Comparison of ENCODE assay signal across 1 cellular context in the genomic region with DNA sequence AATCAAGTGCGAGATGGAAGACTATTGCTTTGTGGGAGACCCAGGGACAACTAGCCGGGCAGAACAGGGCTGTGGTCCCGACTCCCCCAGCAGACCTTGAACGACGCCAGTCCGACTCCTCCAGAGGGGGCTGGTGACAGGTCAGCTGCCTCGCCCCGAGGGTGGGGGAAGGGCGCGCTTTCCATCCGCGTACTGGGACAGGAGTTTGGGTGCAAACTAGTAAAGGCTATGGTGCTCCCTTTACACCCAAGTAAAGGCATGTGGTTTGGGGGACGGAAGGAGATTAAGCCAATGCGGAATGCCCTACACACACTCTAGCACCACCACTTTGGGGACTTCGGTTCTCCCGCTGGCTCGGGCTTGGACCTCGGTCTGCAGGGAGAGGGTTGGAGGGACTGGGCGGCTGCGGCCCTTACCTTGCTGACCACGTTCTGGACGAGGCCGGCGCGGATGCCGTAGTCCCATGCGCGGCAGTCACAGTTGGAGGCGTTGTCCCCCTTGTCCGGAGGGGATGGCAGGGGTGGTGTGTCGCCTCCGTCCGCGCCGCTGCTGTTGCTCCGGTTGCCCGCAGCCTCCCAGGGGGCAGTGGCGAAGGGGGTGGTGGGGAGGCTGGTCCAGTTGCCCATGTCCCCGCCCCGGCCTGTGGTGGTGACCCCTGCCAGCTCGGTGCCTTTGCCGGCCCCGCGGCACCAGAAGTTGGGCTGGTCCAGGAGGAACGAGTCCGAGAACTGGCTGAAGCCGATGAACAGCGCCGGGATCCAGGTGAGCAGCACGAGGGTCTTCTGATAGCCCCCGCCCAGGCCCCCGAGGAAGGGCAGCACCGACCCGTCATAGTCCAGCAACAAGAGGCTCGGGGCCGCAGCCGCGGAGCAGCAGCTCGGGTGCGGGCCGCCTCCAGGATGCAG.
TF ChIP-seq lines count a peak whose summit lies in the region.

No MANE protein-coding gene starts in this region.

TF ChIP-seq in HepG2, 621 proteins besides CTCF, POLR2A, EP300 and RAD21 (continued from another document and continues in another):
- TF ChIP-seq, protein P1, sequence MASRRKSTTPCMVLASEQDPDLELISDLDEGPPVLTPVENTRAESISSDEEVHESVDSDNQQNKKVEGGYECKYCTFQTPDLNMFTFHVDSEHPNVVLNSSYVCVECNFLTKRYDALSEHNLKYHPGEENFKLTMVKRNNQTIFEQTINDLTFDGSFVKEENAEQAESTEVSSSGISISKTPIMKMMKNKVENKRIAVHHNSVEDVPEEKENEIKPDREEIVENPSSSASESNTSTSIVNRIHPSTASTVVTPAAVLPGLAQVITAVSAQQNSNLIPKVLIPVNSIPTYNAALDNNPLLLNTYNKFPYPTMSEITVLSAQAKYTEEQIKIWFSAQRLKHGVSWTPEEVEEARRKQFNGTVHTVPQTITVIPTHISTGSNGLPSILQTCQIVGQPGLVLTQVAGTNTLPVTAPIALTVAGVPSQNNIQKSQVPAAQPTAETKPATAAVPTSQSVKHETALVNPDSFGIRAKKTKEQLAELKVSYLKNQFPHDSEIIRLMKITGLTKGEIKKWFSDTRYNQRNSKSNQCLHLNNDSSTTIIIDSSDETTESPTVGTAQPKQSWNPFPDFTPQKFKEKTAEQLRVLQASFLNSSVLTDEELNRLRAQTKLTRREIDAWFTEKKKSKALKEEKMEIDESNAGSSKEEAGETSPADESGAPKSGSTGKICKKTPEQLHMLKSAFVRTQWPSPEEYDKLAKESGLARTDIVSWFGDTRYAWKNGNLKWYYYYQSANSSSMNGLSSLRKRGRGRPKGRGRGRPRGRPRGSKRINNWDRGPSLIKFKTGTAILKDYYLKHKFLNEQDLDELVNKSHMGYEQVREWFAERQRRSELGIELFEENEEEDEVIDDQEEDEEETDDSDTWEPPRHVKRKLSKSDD (CRISPR knock-in tag; IDR thresholded peaks at IDR 0.05; ENCODE audit: low read depth), result no peak; the same call in 1 of the 2 replicates
- no peak for TF ChIP-seq ZBTB8A (CRISPR knock-in tag; IDR thresholded peaks at IDR 0.05; ENCODE audit: borderline replicate concordance, low read depth)
- no peak for TF ChIP-seq CENPX (CRISPR knock-in tag; IDR thresholded peaks at IDR 0.05)
- TF ChIP-seq MXI1 (IDR thresholded peaks at IDR 0.05; ENCODE audit: borderline replicate concordance, low read depth, low read length), result peak; percentile 33; the same call in 1 of the 3 replicates
- TF ChIP-seq ZNF570 (CRISPR knock-in tag; IDR thresholded peaks at IDR 0.05; ENCODE audit: borderline replicate concordance), result no peak
- TF ChIP-seq NFKBIZ (CRISPR knock-in tag; IDR thresholded peaks at IDR 0.05), result 0 out of 2 replicates have a peak, but pooled peaks have one; percentile 25
- TF ChIP-seq ZMYM3 (CRISPR knock-in tag; IDR thresholded peaks at IDR 0.05), result no peak; the same call in 1 of the 2 replicates
- no peak for TF ChIP-seq GPN1 (CRISPR knock-in tag; IDR thresholded peaks at IDR 0.05; ENCODE audit: borderline replicate concordance)
- 0 out of 2 replicates have a peak, but pooled peaks have one; percentile 28 for TF ChIP-seq MED13 (CRISPR knock-in tag; IDR thresholded peaks at IDR 0.05)
- peak; percentile 18 for TF ChIP-seq IKZF4 (CRISPR knock-in tag; IDR thresholded peaks at IDR 0.05; ENCODE audit: borderline replicate concordance, low read depth, not compliant biosample characterization)
- TF ChIP-seq, protein P2, sequence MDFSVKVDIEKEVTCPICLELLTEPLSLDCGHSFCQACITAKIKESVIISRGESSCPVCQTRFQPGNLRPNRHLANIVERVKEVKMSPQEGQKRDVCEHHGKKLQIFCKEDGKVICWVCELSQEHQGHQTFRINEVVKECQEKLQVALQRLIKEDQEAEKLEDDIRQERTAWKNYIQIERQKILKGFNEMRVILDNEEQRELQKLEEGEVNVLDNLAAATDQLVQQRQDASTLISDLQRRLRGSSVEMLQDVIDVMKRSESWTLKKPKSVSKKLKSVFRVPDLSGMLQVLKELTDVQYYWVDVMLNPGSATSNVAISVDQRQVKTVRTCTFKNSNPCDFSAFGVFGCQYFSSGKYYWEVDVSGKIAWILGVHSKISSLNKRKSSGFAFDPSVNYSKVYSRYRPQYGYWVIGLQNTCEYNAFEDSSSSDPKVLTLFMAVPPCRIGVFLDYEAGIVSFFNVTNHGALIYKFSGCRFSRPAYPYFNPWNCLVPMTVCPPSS (IDR thresholded peaks at IDR 0.05), result no peak
- TF ChIP-seq ZNF792 (CRISPR knock-in tag; IDR thresholded peaks at IDR 0.05), result peak; percentile 18; the same call in 1 of the 2 replicates
- no peak for TF ChIP-seq TCF7L2 (IDR thresholded peaks at IDR 0.05; ENCODE audit: low read depth, low read length)
- TF ChIP-seq NR2C2 (CRISPR knock-in tag; IDR thresholded peaks at IDR 0.05; ENCODE audit: borderline replicate concordance), result peak; percentile 54; the same call in 1 of the 2 replicates
- peak; percentile 69; the same call in 1 of the 2 replicates for TF ChIP-seq ZNF670 (CRISPR knock-in tag; IDR thresholded peaks at IDR 0.05; ENCODE audit: borderline replicate concordance)
- TF ChIP-seq REPIN1 (CRISPR knock-in tag; IDR thresholded peaks at IDR 0.05; ENCODE audit: borderline replicate concordance, low read depth), result peak; percentile 75
- TF ChIP-seq SP1 (IDR thresholded peaks at IDR 0.05), result no peak
- TF ChIP-seq SP1 (CRISPR knock-in tag; IDR thresholded peaks at IDR 0.05), result no peak
- TF ChIP-seq GATAD2A (CRISPR knock-in tag; IDR thresholded peaks at IDR 0.05), result peak; percentile 37
- peak; percentile 47 for TF ChIP-seq RARA (CRISPR knock-in tag; IDR thresholded peaks at IDR 0.05)
- peak; percentile 79 for TF ChIP-seq ZFX (CRISPR knock-in tag; IDR thresholded peaks at IDR 0.05; ENCODE audit: low read depth)
- peak; percentile 70; the same call in 1 of the 2 replicates for TF ChIP-seq MEIS1 (CRISPR knock-in tag; IDR thresholded peaks at IDR 0.05; ENCODE audit: borderline replicate concordance)
- TF ChIP-seq MTF2 (CRISPR knock-in tag; IDR thresholded peaks at IDR 0.05; ENCODE audit: borderline replicate concordance), result no peak
- no peak for TF ChIP-seq DNMT3B (CRISPR knock-in tag; conservative IDR thresholded peaks at IDR 0.05)
- no peak for TF ChIP-seq ZNF75D (CRISPR knock-in tag; IDR thresholded peaks at IDR 0.05; ENCODE audit: borderline replicate concordance)
- TF ChIP-seq, protein P3, sequence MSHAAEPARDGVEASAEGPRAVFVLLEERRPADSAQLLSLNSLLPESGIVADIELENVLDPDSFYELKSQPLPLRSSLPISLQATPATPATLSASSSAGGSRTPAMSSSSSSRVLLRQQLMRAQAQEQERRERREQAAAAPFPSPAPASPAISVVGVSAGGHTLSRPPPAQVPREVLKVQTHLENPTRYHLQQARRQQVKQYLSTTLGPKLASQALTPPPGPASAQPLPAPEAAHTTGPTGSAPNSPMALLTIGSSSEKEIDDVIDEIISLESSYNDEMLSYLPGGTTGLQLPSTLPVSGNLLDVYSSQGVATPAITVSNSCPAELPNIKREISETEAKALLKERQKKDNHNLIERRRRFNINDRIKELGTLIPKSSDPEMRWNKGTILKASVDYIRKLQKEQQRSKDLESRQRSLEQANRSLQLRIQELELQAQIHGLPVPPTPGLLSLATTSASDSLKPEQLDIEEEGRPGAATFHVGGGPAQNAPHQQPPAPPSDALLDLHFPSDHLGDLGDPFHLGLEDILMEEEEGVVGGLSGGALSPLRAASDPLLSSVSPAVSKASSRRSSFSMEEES (CRISPR knock-in tag; IDR thresholded peaks at IDR 0.05), result peak; percentile 62; the same call in 1 of the 2 replicates
- peak; percentile 65 for TF ChIP-seq RXRA (CRISPR knock-in tag; IDR thresholded peaks at IDR 0.05)
- no peak for TF ChIP-seq ZNF383 (CRISPR knock-in tag; IDR thresholded peaks at IDR 0.05; ENCODE audit: borderline replicate concordance)
- TF ChIP-seq SCMH1 (CRISPR knock-in tag; IDR thresholded peaks at IDR 0.05; ENCODE audit: borderline replicate concordance), result no peak
- TF ChIP-seq ZNF430 (CRISPR knock-in tag; IDR thresholded peaks at IDR 0.05), result peak; percentile 76; the same call in 1 of the 2 replicates
- TF ChIP-seq, protein P4, sequence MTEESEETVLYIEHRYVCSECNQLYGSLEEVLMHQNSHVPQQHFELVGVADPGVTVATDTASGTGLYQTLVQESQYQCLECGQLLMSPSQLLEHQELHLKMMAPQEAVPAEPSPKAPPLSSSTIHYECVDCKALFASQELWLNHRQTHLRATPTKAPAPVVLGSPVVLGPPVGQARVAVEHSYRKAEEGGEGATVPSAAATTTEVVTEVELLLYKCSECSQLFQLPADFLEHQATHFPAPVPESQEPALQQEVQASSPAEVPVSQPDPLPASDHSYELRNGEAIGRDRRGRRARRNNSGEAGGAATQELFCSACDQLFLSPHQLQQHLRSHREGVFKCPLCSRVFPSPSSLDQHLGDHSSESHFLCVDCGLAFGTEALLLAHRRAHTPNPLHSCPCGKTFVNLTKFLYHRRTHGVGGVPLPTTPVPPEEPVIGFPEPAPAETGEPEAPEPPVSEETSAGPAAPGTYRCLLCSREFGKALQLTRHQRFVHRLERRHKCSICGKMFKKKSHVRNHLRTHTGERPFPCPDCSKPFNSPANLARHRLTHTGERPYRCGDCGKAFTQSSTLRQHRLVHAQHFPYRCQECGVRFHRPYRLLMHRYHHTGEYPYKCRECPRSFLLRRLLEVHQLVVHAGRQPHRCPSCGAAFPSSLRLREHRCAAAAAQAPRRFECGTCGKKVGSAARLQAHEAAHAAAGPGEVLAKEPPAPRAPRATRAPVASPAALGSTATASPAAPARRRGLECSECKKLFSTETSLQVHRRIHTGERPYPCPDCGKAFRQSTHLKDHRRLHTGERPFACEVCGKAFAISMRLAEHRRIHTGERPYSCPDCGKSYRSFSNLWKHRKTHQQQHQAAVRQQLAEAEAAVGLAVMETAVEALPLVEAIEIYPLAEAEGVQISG (CRISPR knock-in tag; IDR thresholded peaks at IDR 0.05), result 0 out of 2 replicates have a peak, but pooled peaks have one; percentile 35
- TF ChIP-seq ZC3H13 (CRISPR knock-in tag; IDR thresholded peaks at IDR 0.05), result peak; percentile 24; the same call in 1 of the 2 replicates
- TF ChIP-seq, protein P5, sequence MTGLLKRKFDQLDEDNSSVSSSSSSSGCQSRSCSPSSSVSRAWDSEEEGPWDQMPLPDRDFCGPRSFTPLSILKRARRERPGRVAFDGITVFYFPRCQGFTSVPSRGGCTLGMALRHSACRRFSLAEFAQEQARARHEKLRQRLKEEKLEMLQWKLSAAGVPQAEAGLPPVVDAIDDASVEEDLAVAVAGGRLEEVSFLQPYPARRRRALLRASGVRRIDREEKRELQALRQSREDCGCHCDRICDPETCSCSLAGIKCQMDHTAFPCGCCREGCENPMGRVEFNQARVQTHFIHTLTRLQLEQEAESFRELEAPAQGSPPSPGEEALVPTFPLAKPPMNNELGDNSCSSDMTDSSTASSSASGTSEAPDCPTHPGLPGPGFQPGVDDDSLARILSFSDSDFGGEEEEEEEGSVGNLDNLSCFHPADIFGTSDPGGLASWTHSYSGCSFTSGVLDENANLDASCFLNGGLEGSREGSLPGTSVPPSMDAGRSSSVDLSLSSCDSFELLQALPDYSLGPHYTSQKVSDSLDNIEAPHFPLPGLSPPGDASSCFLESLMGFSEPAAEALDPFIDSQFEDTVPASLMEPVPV (CRISPR knock-in tag; IDR thresholded peaks at IDR 0.05), result no peak; the same call in 1 of the 2 replicates
- no peak for TF ChIP-seq FOSL1 (CRISPR knock-in tag; IDR thresholded peaks at IDR 0.05; ENCODE audit: borderline replicate concordance)
- 0 out of 2 replicates have a peak, but pooled peaks have one; percentile 7 for TF ChIP-seq ARNTL (CRISPR knock-in tag; IDR thresholded peaks at IDR 0.05)
- TF ChIP-seq SMARCE1 (IDR thresholded peaks at IDR 0.05; ENCODE audit: borderline replicate concordance), result no peak
- TF ChIP-seq, protein P6, sequence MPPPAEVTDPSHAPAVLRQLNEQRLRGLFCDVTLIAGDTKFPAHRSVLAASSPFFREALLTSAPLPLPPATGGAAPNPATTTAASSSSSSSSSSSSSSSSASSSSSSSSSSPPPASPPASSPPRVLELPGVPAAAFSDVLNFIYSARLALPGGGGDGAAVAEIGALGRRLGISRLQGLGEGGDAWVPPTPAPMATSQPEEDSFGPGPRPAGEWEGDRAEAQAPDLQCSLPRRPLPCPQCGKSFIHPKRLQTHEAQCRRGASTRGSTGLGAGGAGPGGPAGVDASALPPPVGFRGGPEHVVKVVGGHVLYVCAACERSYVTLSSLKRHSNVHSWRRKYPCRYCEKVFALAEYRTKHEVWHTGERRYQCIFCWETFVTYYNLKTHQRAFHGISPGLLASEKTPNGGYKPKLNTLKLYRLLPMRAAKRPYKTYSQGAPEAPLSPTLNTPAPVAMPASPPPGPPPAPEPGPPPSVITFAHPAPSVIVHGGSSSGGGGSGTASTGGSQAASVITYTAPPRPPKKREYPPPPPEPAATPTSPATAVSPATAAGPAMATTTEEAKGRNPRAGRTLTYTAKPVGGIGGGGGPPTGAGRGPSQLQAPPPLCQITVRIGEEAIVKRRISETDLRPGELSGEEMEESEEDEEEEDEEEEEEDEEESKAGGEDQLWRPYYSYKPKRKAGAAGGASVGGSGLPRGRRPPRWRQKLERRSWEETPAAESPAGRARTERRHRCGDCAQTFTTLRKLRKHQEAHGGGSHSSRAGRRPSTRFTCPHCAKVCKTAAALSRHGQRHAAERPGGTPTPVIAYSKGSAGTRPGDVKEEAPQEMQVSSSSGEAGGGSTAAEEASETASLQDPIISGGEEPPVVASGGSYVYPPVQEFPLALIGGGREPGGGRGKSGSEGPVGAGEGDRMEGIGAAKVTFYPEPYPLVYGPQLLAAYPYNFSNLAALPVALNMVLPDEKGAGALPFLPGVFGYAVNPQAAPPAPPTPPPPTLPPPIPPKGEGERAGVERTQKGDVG (CRISPR knock-in tag; IDR thresholded peaks at IDR 0.05; ENCODE audit: borderline replicate concordance), result peak; percentile 83; the same call in 1 of the 2 replicates
- no peak; the same call in 1 of the 2 replicates for TF ChIP-seq NCOR1 (IDR thresholded peaks at IDR 0.05; ENCODE audit: borderline replicate concordance, low read length)
- TF ChIP-seq, protein P7, sequence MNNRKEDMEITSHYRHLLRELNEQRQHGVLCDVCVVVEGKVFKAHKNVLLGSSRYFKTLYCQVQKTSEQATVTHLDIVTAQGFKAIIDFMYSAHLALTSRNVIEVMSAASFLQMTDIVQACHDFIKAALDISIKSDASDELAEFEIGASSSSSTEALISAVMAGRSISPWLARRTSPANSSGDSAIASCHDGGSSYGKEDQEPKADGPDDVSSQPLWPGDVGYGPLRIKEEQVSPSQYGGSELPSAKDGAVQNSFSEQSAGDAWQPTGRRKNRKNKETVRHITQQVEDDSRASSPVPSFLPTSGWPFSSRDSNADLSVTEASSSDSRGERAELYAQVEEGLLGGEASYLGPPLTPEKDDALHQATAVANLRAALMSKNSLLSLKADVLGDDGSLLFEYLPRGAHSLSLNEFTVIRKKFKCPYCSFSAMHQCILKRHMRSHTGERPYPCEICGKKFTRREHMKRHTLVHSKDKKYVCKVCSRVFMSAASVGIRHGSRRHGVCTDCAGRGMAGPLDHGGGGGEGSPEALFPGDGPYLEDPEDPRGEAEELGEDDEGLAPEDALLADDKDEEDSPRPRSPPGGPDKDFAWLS (CRISPR knock-in tag; IDR thresholded peaks at IDR 0.05; ENCODE audit: borderline replicate concordance), result peak; percentile 82; the same call in 1 of the 2 replicates
- TF ChIP-seq NCOA1 (CRISPR knock-in tag; IDR thresholded peaks at IDR 0.05), result no peak
- no peak for TF ChIP-seq FOXC1 (CRISPR knock-in tag; IDR thresholded peaks at IDR 0.05; ENCODE audit: borderline replicate concordance)
- TF ChIP-seq ZNF891 (CRISPR knock-in tag; IDR thresholded peaks at IDR 0.05), result 0 out of 2 replicates have a peak, but pooled peaks have one; percentile 21
- no peak for TF ChIP-seq ZZZ3 (CRISPR knock-in tag; IDR thresholded peaks at IDR 0.05; ENCODE audit: borderline replicate concordance)
- no peak for TF ChIP-seq ZNF652 (CRISPR knock-in tag; IDR thresholded peaks at IDR 0.05; ENCODE audit: borderline replicate concordance, low read depth)
- TF ChIP-seq ZNF567 (CRISPR knock-in tag; IDR thresholded peaks at IDR 0.05; ENCODE audit: borderline replicate concordance), result no peak
- TF ChIP-seq MIER2 (CRISPR knock-in tag; IDR thresholded peaks at IDR 0.05), result no peak
- no peak for TF ChIP-seq FLYWCH1 (CRISPR knock-in tag; IDR thresholded peaks at IDR 0.05)
